Comparison of ENCODE assay signal across 8 cellular contexts in genomic region chr14:69398818-69399210, GRCh38. TPM values are rescaled to one million over a fixed set of nuclear protein-coding genes. Genes with fewer than 3 reads are reported as not detected.
A peak's percentile ranks its signal among the peaks of the same experiment; 100 is the strongest.
DNase-seq lines count a peak whose midpoint lies in the region; ATAC-seq and TF ChIP-seq lines count a peak whose summit lies in the region.

No MANE protein-coding gene starts in this region.

- H2BK120ac ChIP-seq in mesenchymal stem cell (ENCODE audit: low read depth, low read length), result no peak overlapping the region

- H3K18ac ChIP-seq in mesenchymal stem cell (ENCODE audit: low read depth in 1 of 2, low read length in 2 of 2), result peak overlapping the region; percentile 16 to 84

- no peak overlapping the region for H2BK12ac ChIP-seq in mesenchymal stem cell (ENCODE audit: low read length in 2 of 2)

- peaks cover 7% of the 10 kb centered on the region for H3K4me1 ChIP-seq in mesenchymal stem cell (ENCODE audit: control insufficient read depth, insufficient read depth, low read depth, low read length)
- peaks cover 14 to 17% of the 10 kb centered on the region in 2 donors for H3K4me1 ChIP-seq in uterus

- peak overlapping the region; percentile 3 for H2BK15ac ChIP-seq in mesenchymal stem cell (ENCODE audit: low read depth, poor library complexity, severe bottlenecking)

- peak overlapping the region; percentile 46 to 81 for H3K4ac ChIP-seq in mesenchymal stem cell (ENCODE audit: low read depth in 1 of 2, low read length in 2 of 2)

- H3K27ac ChIP-seq in mesenchymal stem cell (ENCODE audit: low read length, poor library complexity, severe bottlenecking), result peak overlapping the region; percentile 64
- H3K27ac ChIP-seq in uterus, result peak overlapping the region; percentile 87 to 88

- TF ChIP-seq POLR2A in uterus (IDR thresholded peaks at IDR 0.05), result no peak

- in situ Hi-C loops in astrocyte of the spinal cord (cut with HindIII; ENCODE audit: low sequenced_read_pairs), result no loop called here

- peak overlapping the region; percentile 92 for H4K91ac ChIP-seq in mesenchymal stem cell (ENCODE audit: low read length)

- H2BK5ac ChIP-seq in mesenchymal stem cell (ENCODE audit: low read depth, low read length, poor library complexity, severe bottlenecking), result peak overlapping the region; percentile 63

- H3K23ac ChIP-seq in mesenchymal stem cell (ENCODE audit: low read length in 2 of 2), result peak overlapping the region in 1 of 2 experiments; percentile 57

- under 1% methylated on average over 17 of the region's 18 CpGs for WGBS in mesenchymal stem cell

- intact Hi-C loops in uterus (cut with DNase I; ENCODE audit: low total_unique reads), result no loop called here

- ATAC-seq in HG03442 (IDR thresholded peaks at IDR 0.05; ENCODE audit: unreplicated experiment), result peak; percentile 16
- no peak for ATAC-seq in GM21360 (IDR thresholded peaks at IDR 0.05; ENCODE audit: unreplicated experiment)

- H2AFZ ChIP-seq in mesenchymal stem cell (ENCODE audit: low read depth, low read length), result no peak overlapping the region

- peak overlapping the region; percentile 68 for H3K4me3 ChIP-seq in astrocyte of the spinal cord (ENCODE audit: low read depth, low read length)
- H3K4me3 ChIP-seq in mesenchymal stem cell (ENCODE audit: insufficient read depth in 1 of 2, low read depth in 1 of 2, low read length in 2 of 2), result peak overlapping the region; percentile 77 to 93
- peak overlapping the region; percentile 92 to 95 for H3K4me3 ChIP-seq in uterus

- TF ChIP-seq CTCF in astrocyte of the spinal cord (IDR thresholded peaks at IDR 0.05; ENCODE audit: low read depth, low read length), result no peak
- TF ChIP-seq CTCF in uterus (IDR thresholded peaks at IDR 0.05), result no peak

- H3K79me1 ChIP-seq in mesenchymal stem cell (replicated peaks; ENCODE audit: low read length, poor library complexity, severe bottlenecking), result peaks cover 4% of the 10 kb centered on the region

- H3K9ac ChIP-seq in mesenchymal stem cell (ENCODE audit: low read length), result peak overlapping the region; percentile 98

- DNase-seq in DMS 273 (lab: John Stamatoyannopoulos, UW; ENCODE audit: unreplicated experiment) (peak; percentile 83), DMS 273 treated with DMSO at 0.1 percent for 48 hours (lab: John Stamatoyannopoulos, UW) (no peak), astrocyte of the spinal cord (ENCODE audit: low read depth, low spot score) (no peak), mesenchymal stem cell (no peak), uterus (no peak), NCI-H1092 (lab: John Stamatoyannopoulos, UW) (no peak)

- H2AK5ac ChIP-seq in mesenchymal stem cell (ENCODE audit: low read length, severe bottlenecking), result peak overlapping the region; percentile 94

- H3K27me3 ChIP-seq in mesenchymal stem cell (ENCODE audit: control insufficient read depth in 1 of 2, insufficient read depth in 1 of 2, low read length in 2 of 2) (no peaks in the 10 kb centered on the region), uterus (no peaks in the 10 kb centered on the region)

- H3K9me3 ChIP-seq in mesenchymal stem cell (ENCODE audit: control insufficient read depth, low read length) (no peaks in the 10 kb centered on the region), uterus (no peaks in the 10 kb centered on the region)

- H4K8ac ChIP-seq in mesenchymal stem cell (ENCODE audit: low read length), result peak overlapping the region; percentile 93

- H3K14ac ChIP-seq in mesenchymal stem cell (ENCODE audit: low read length in 2 of 2), result peak overlapping the region in 1 of 2 experiments; percentile 74

- peak overlapping the region; percentile 98 for H3K4me2 ChIP-seq in mesenchymal stem cell (ENCODE audit: low read length, poor library complexity, severe bottlenecking)

- peaks cover 10 to 28% of the 10 kb centered on the region in 2 experiments for H3K36me3 ChIP-seq in mesenchymal stem cell (ENCODE audit: control insufficient read depth in 1 of 2, insufficient read depth in 2 of 2, low read depth in 1 of 2, low read length in 2 of 2)
- no peaks in the 10 kb centered on the region for H3K36me3 ChIP-seq in uterus

RNA-seq across cellular contexts. Expression of gene SLC39A9, which starts 0.3 kb away (rescaled TPM):
- 40.1 TPM for polyA plus RNA-seq in mesenchymal stem cell (2013, experiment 1 of 2)
- 41.8 TPM for polyA plus RNA-seq in mesenchymal stem cell (2013, experiment 2 of 2)
- 100 to 1,000 TPM in 1 of 4 donors, 10 to 100 TPM in 3; 26.8 to 131 (median 38.7) TPM for total RNA-seq in uterus

RNA-seq across cellular contexts. Expression of gene ERH, which starts 0.7 kb away (rescaled TPM):
- polyA plus RNA-seq in mesenchymal stem cell (2013, experiment 1 of 2), result 165 TPM
- 170 TPM for polyA plus RNA-seq in mesenchymal stem cell (2013, experiment 2 of 2)
- 100 to 1,000 TPM in 3 of 4 donors, 1 to 10 TPM in 1; 8.7 to 226 (median 149) TPM for total RNA-seq in uterus
